ENCODE assay signal across 1 cellular context in genomic region chr12:72368719-72369505, GRCh38.
TF ChIP-seq lines count a peak whose summit lies in the region.

No MANE protein-coding gene starts in this region.

TF ChIP-seq in IMR-90, 13 proteins besides CTCF, POLR2A, EP300 and RAD21:
- TF ChIP-seq RCOR1 (IDR thresholded peaks at IDR 0.05; ENCODE audit: insufficient replicate concordance, low read length) (no peak), SMC3 (IDR thresholded peaks at IDR 0.05; ENCODE audit: low read depth, low read length) (no peak), USF2 (IDR thresholded peaks at IDR 0.05; ENCODE audit: low read depth, low read length) (no peak), RFX5 (IDR thresholded peaks at IDR 0.05; ENCODE audit: low read depth, low read length) (no peak), CHD1 (IDR thresholded peaks at IDR 0.05; ENCODE audit: low read depth, low read length) (no peak), BHLHE40 (IDR thresholded peaks at IDR 0.05; ENCODE audit: low read depth, low read length) (no peak), FOS (IDR thresholded peaks at IDR 0.05; ENCODE audit: low read depth, low read length) (no peak), MXI1 (IDR thresholded peaks at IDR 0.05; ENCODE audit: borderline replicate concordance, low read depth, low read length) (no peak), CEBPB (IDR thresholded peaks at IDR 0.05; ENCODE audit: low read depth, low read length) (no peak), NFE2L2 (IDR thresholded peaks at IDR 0.05; ENCODE audit: low read depth, low read length) (no peak), MAFK (IDR thresholded peaks at IDR 0.05; ENCODE audit: low read depth, low read length) (no peak), MAZ (IDR thresholded peaks at IDR 0.05; ENCODE audit: borderline replicate concordance, low read depth, low read length) (no peak)
- TF ChIP-seq, protein P1, sequence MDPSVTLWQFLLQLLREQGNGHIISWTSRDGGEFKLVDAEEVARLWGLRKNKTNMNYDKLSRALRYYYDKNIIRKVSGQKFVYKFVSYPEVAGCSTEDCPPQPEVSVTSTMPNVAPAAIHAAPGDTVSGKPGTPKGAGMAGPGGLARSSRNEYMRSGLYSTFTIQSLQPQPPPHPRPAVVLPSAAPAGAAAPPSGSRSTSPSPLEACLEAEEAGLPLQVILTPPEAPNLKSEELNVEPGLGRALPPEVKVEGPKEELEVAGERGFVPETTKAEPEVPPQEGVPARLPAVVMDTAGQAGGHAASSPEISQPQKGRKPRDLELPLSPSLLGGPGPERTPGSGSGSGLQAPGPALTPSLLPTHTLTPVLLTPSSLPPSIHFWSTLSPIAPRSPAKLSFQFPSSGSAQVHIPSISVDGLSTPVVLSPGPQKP (IDR thresholded peaks at IDR 0.05; ENCODE audit: borderline replicate concordance, low read depth, low read length): no peak
